Comparison of ENCODE assay signal across 1 cellular context in the genomic region with DNA sequence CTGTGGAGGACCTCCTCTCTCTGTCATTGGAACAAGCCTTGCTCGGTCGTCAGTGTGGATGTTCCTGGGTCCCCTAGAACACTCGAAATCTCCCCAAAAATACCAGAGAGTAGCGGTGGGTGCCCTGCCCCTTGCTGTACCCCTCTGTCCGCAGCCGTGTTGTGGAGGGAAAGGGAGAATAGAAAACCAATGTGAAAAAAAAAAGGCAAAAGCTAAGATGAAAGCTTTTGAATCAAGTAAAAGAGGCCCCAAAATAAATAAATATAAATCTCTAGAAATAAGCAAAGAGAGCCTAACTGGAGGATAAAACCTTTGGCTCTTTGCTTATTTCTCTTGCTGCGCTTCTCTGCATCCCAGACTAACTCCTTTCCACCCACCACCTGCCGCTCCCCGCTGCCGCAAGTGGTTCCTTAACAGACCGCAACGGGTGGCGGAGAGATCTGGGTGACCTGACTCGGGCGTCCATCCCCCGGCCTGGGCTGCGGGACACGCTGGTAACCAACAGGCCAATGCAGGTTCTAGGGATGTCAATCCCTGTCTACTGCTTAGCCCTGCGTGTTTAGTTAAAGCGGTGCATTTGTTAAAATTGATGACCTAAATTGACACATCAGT.
A peak's percentile ranks its signal among the peaks of the same experiment; 100 is the strongest.
TF ChIP-seq lines count a peak whose summit lies in the region.

No MANE protein-coding gene starts in this region.

TF ChIP-seq in HEK293, 187 proteins besides CTCF, POLR2A, EP300 and RAD21 (continued from another document and continues in another):
- TF ChIP-seq, protein P1, sequence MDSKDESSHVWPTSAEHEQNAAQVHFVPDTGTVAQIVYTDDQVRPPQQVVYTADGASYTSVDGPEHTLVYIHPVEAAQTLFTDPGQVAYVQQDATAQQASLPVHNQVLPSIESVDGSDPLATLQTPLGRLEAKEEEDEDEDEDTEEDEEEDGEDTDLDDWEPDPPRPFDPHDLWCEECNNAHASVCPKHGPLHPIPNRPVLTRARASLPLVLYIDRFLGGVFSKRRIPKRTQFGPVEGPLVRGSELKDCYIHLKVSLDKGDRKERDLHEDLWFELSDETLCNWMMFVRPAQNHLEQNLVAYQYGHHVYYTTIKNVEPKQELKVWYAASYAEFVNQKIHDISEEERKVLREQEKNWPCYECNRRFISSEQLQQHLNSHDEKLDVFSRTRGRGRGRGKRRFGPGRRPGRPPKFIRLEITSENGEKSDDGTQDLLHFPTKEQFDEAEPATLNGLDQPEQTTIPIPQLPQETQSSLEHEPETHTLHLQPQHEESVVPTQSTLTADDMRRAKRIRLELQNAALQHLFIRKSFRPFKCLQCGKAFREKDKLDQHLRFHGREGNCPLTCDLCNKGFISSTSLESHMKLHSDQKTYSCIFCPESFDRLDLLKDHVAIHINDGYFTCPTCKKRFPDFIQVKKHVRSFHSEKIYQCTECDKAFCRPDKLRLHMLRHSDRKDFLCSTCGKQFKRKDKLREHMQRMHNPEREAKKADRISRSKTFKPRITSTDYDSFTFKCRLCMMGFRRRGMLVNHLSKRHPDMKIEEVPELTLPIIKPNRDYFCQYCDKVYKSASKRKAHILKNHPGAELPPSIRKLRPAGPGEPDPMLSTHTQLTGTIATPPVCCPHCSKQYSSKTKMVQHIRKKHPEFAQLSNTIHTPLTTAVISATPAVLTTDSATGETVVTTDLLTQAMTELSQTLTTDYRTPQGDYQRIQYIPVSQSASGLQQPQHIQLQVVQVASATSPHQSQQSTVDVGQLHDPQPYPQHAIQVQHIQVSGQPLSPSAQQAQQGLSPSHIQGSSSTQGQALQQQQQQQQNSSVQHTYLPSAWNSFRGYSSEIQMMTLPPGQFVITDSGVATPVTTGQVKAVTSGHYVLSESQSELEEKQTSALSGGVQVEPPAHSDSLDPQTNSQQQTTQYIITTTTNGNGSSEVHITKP (tag by site-specific recombination; IDR thresholded peaks at IDR 0.05): no peak
- TF ChIP-seq ZNF548 (tag by site-specific recombination; IDR thresholded peaks at IDR 0.05) (no peak), ZNF366 (tag by site-specific recombination; conservative IDR thresholded peaks at IDR 0.05) (no peak), ZBTB21 (tag by site-specific recombination; IDR thresholded peaks at IDR 0.05) (no peak), GLIS1 (tag by site-specific recombination; IDR thresholded peaks at IDR 0.05) (no peak), ZNF391 (tag by site-specific recombination; IDR thresholded peaks at IDR 0.05; ENCODE audit: borderline replicate concordance, low read depth) (no peak), WT1 (tag by site-specific recombination; IDR thresholded peaks at IDR 0.05) (no peak), PRDM1 (tag by site-specific recombination; IDR thresholded peaks at IDR 0.05) (peak; percentile 70), ZNF610 (tag by site-specific recombination; IDR thresholded peaks at IDR 0.05; ENCODE audit: borderline replicate concordance) (peak; percentile 43; the same call in 1 of the 2 replicates), ZFP69B (tag by site-specific recombination; IDR thresholded peaks at IDR 0.05) (no peak), YY2 (tag by site-specific recombination; IDR thresholded peaks at IDR 0.05) (no peak), ZBTB20 (tag by site-specific recombination; IDR thresholded peaks at IDR 0.05) (no peak; the same call in 1 of the 2 replicates), KLF1 (tag by site-specific recombination; IDR thresholded peaks at IDR 0.05) (no peak), ZNF626 (tag by site-specific recombination; IDR thresholded peaks at IDR 0.05) (no peak), ZSCAN23 (tag by site-specific recombination; IDR thresholded peaks at IDR 0.05) (no peak), ZNF707 (tag by site-specific recombination; IDR thresholded peaks at IDR 0.05) (no peak), KLF8 (tag by site-specific recombination; IDR thresholded peaks at IDR 0.05) (no peak), ZNF16 (tag by site-specific recombination; IDR thresholded peaks at IDR 0.05; ENCODE audit: low read depth) (no peak), ZFP3 (tag by site-specific recombination; IDR thresholded peaks at IDR 0.05; ENCODE audit: low read depth) (no peak), ZNF223 (tag by site-specific recombination; IDR thresholded peaks at IDR 0.05) (no peak), ZNF670 (tag by site-specific recombination; IDR thresholded peaks at IDR 0.05; ENCODE audit: low read depth) (no peak), ZNF248 (tag by site-specific recombination; IDR thresholded peaks at IDR 0.05) (no peak), SCRT1 (tag by site-specific recombination; IDR thresholded peaks at IDR 0.05; ENCODE audit: borderline replicate concordance) (peak; percentile 36; the same call in 1 of the 2 replicates)
- TF ChIP-seq, protein P2, sequence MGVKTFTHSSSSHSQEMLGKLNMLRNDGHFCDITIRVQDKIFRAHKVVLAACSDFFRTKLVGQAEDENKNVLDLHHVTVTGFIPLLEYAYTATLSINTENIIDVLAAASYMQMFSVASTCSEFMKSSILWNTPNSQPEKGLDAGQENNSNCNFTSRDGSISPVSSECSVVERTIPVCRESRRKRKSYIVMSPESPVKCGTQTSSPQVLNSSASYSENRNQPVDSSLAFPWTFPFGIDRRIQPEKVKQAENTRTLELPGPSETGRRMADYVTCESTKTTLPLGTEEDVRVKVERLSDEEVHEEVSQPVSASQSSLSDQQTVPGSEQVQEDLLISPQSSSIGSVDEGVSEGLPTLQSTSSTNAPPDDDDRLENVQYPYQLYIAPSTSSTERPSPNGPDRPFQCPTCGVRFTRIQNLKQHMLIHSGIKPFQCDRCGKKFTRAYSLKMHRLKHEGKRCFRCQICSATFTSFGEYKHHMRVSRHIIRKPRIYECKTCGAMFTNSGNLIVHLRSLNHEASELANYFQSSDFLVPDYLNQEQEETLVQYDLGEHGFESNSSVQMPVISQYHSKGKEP (tag by site-specific recombination; IDR thresholded peaks at IDR 0.05): no peak
- TF ChIP-seq, protein P3, sequence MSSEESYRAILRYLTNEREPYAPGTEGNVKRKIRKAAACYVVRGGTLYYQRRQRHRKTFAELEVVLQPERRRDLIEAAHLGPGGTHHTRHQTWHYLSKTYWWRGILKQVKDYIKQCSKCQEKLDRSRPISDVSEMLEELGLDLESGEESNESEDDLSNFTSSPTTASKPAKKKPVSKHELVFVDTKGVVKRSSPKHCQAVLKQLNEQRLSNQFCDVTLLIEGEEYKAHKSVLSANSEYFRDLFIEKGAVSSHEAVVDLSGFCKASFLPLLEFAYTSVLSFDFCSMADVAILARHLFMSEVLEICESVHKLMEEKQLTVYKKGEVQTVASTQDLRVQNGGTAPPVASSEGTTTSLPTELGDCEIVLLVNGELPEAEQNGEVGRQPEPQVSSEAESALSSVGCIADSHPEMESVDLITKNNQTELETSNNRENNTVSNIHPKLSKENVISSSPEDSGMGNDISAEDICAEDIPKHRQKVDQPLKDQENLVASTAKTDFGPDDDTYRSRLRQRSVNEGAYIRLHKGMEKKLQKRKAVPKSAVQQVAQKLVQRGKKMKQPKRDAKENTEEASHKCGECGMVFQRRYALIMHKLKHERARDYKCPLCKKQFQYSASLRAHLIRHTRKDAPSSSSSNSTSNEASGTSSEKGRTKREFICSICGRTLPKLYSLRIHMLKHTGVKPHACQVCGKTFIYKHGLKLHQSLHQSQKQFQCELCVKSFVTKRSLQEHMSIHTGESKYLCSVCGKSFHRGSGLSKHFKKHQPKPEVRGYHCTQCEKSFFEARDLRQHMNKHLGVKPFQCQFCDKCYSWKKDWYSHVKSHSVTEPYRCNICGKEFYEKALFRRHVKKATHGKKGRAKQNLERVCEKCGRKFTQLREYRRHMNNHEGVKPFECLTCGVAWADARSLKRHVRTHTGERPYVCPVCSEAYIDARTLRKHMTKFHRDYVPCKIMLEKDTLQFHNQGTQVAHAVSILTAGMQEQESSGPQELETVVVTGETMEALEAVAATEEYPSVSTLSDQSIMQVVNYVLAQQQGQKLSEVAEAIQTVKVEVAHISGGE (tag by site-specific recombination; conservative IDR thresholded peaks at IDR 0.05; ENCODE audit: low read depth): 0 out of 2 replicates have a peak, but pooled peaks have one; percentile 12
- TF ChIP-seq, protein P4, sequence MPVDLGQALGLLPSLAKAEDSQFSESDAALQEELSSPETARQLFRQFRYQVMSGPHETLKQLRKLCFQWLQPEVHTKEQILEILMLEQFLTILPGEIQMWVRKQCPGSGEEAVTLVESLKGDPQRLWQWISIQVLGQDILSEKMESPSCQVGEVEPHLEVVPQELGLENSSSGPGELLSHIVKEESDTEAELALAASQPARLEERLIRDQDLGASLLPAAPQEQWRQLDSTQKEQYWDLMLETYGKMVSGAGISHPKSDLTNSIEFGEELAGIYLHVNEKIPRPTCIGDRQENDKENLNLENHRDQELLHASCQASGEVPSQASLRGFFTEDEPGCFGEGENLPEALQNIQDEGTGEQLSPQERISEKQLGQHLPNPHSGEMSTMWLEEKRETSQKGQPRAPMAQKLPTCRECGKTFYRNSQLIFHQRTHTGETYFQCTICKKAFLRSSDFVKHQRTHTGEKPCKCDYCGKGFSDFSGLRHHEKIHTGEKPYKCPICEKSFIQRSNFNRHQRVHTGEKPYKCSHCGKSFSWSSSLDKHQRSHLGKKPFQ (tag by site-specific recombination; IDR thresholded peaks at IDR 0.05): no peak
- TF ChIP-seq, protein P5, sequence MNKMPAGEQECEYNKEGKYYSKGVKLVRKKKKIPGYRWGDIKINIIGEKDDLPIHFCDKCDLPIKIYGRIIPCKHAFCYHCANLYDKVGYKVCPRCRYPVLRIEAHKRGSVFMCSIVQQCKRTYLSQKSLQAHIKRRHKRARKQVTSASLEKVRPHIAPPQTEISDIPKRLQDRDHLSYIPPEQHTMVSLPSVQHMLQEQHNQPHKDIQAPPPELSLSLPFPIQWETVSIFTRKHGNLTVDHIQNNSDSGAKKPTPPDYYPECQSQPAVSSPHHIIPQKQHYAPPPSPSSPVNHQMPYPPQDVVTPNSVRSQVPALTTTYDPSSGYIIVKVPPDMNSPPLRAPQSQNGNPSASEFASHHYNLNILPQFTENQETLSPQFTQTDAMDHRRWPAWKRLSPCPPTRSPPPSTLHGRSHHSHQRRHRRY (tag by site-specific recombination; IDR thresholded peaks at IDR 0.05): no peak
- TF ChIP-seq, protein P6, sequence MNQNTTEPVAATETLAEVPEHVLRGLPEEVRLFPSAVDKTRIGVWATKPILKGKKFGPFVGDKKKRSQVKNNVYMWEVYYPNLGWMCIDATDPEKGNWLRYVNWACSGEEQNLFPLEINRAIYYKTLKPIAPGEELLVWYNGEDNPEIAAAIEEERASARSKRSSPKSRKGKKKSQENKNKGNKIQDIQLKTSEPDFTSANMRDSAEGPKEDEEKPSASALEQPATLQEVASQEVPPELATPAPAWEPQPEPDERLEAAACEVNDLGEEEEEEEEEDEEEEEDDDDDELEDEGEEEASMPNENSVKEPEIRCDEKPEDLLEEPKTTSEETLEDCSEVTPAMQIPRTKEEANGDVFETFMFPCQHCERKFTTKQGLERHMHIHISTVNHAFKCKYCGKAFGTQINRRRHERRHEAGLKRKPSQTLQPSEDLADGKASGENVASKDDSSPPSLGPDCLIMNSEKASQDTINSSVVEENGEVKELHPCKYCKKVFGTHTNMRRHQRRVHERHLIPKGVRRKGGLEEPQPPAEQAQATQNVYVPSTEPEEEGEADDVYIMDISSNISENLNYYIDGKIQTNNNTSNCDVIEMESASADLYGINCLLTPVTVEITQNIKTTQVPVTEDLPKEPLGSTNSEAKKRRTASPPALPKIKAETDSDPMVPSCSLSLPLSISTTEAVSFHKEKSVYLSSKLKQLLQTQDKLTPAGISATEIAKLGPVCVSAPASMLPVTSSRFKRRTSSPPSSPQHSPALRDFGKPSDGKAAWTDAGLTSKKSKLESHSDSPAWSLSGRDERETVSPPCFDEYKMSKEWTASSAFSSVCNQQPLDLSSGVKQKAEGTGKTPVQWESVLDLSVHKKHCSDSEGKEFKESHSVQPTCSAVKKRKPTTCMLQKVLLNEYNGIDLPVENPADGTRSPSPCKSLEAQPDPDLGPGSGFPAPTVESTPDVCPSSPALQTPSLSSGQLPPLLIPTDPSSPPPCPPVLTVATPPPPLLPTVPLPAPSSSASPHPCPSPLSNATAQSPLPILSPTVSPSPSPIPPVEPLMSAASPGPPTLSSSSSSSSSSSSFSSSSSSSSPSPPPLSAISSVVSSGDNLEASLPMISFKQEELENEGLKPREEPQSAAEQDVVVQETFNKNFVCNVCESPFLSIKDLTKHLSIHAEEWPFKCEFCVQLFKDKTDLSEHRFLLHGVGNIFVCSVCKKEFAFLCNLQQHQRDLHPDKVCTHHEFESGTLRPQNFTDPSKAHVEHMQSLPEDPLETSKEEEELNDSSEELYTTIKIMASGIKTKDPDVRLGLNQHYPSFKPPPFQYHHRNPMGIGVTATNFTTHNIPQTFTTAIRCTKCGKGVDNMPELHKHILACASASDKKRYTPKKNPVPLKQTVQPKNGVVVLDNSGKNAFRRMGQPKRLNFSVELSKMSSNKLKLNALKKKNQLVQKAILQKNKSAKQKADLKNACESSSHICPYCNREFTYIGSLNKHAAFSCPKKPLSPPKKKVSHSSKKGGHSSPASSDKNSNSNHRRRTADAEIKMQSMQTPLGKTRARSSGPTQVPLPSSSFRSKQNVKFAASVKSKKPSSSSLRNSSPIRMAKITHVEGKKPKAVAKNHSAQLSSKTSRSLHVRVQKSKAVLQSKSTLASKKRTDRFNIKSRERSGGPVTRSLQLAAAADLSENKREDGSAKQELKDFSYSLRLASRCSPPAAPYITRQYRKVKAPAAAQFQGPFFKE (tag by site-specific recombination; IDR thresholded peaks at IDR 0.05; ENCODE audit: borderline replicate concordance): no peak
- TF ChIP-seq, protein P7, sequence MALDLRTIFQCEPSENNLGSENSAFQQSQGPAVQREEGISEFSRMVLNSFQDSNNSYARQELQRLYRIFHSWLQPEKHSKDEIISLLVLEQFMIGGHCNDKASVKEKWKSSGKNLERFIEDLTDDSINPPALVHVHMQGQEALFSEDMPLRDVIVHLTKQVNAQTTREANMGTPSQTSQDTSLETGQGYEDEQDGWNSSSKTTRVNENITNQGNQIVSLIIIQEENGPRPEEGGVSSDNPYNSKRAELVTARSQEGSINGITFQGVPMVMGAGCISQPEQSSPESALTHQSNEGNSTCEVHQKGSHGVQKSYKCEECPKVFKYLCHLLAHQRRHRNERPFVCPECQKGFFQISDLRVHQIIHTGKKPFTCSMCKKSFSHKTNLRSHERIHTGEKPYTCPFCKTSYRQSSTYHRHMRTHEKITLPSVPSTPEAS (tag by site-specific recombination; IDR thresholded peaks at IDR 0.05): no peak
- TF ChIP-seq, protein P8, sequence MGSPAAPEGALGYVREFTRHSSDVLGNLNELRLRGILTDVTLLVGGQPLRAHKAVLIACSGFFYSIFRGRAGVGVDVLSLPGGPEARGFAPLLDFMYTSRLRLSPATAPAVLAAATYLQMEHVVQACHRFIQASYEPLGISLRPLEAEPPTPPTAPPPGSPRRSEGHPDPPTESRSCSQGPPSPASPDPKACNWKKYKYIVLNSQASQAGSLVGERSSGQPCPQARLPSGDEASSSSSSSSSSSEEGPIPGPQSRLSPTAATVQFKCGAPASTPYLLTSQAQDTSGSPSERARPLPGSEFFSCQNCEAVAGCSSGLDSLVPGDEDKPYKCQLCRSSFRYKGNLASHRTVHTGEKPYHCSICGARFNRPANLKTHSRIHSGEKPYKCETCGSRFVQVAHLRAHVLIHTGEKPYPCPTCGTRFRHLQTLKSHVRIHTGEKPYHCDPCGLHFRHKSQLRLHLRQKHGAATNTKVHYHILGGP (tag by site-specific recombination; IDR thresholded peaks at IDR 0.05): no peak
- TF ChIP-seq, protein P9, sequence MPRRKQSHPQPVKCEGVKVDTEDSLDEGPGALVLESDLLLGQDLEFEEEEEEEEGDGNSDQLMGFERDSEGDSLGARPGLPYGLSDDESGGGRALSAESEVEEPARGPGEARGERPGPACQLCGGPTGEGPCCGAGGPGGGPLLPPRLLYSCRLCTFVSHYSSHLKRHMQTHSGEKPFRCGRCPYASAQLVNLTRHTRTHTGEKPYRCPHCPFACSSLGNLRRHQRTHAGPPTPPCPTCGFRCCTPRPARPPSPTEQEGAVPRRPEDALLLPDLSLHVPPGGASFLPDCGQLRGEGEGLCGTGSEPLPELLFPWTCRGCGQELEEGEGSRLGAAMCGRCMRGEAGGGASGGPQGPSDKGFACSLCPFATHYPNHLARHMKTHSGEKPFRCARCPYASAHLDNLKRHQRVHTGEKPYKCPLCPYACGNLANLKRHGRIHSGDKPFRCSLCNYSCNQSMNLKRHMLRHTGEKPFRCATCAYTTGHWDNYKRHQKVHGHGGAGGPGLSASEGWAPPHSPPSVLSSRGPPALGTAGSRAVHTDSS (tag by site-specific recombination; IDR thresholded peaks at IDR 0.05): no peak
